Comparison of ENCODE assay signal across 19 cellular contexts in the genomic region with DNA sequence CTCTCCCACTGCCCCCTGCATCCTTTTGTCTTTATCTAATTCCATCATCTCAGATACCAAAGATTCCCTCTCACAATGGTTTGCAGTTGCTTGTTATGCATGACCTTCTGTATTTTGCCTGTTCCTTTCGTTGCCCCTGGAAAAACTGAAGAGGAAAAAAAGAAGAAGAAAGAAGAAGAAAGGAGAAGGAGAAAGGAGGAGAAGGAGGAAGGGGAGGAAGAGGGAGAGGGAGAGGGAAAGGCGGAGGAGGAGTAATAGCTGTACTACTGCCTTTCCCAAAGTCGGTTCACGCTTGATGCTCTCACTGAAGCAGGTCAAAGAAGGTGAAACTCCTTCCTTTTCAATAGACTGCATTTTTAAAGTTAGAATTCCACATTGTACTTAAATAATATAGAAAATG.
"Had no signal": no experiment of that assay in that cellular context is flagged by ENCODE, and none has a peak within 500 bp of the region (broad histone marks: within the 10 kb centered on the region; RNA-seq: fewer than 3 reads in every experiment).

No MANE protein-coding gene starts in this region.

- H3K27ac ChIP-seq: coronary artery, esophagus squamous epithelium, gastrocnemius medialis, tibial artery had no signal

- H3K9me3 ChIP-seq: esophagus squamous epithelium, gastrocnemius medialis, tibial artery had no signal

- H3K36me3 ChIP-seq: esophagus squamous epithelium, gastrocnemius medialis, tibial artery had no signal

- DNase-seq: activated B cell treated with CpG ODN at 0.5 μM for 24 hours; activated CD4-positive, alpha-beta memory T cell treated with anti-CD3 and anti-CD28 coated beads for 36 hours; activated CD4-positive, alpha-beta T cell treated with anti-CD3 and anti-CD28 coated beads for 4 hours; activated naive CD4-positive, alpha-beta T cell treated with anti-CD3 and anti-CD28 coated beads, Interleukin-2, amount 10 ng/mL, durations not matched to agents 7 days and 5 days; activated T-cell treated with anti-CD3 and anti-CD28 coated beads, Interleukin-2, amount 50 U/mL, for 48 hours; amygdala; esophagus squamous epithelium; gastrocnemius medialis; head of caudate nucleus; hypothalamus; left ventricle myocardium superior; mammary epithelial cell; midbrain; natural killer cell; stimulated activated CD4-positive, alpha-beta T cell treated with anti-CD3 and anti-CD28 coated beads, Interleukin-4, amount 100 ng/mL, for 4 hours; stimulated activated naive CD8-positive, alpha-beta T cell treated with anti-CD3 and anti-CD28 coated beads, Interleukin-15, amount 100 ng/mL, for 72 hours; tibial artery had no signal

- H3K4me3 ChIP-seq: coronary artery, esophagus squamous epithelium, gastrocnemius medialis, tibial artery had no signal

- H3K27me3 ChIP-seq: esophagus squamous epithelium, gastrocnemius medialis, tibial artery had no signal

- H3K4me1 Mint-ChIP-seq: activated naive CD4-positive, alpha-beta T cell treated with anti-CD3 and anti-CD28 coated beads, Interleukin-2, amount 10 ng/mL, durations not matched to agents 7 days and 5 days; stimulated activated naive CD8-positive, alpha-beta T cell treated with anti-CD3 and anti-CD28 coated beads, Interleukin-15, amount 100 ng/mL, for 72 hours had no signal

- ATAC-seq: gastrocnemius medialis; left ventricle myocardium superior; natural killer cell; stimulated activated naive CD8-positive, alpha-beta T cell treated with anti-CD3 and anti-CD28 coated beads, Interleukin-15, amount 100 ng/mL, for 72 hours had no signal

- H3K36me3 Mint-ChIP-seq: activated CD4-positive, alpha-beta memory T cell treated with anti-CD3 and anti-CD28 coated beads for 36 hours; activated naive CD4-positive, alpha-beta T cell treated with anti-CD3 and anti-CD28 coated beads, Interleukin-2, amount 10 ng/mL, durations not matched to agents 7 days and 5 days; natural killer cell had no signal

- H3K27me3 Mint-ChIP-seq: activated CD4-positive, alpha-beta memory T cell treated with anti-CD3 and anti-CD28 coated beads for 36 hours had no signal

- H3K9me3 Mint-ChIP-seq: activated B cell treated with CpG ODN at 0.5 μM for 24 hours; activated CD4-positive, alpha-beta memory T cell treated with anti-CD3 and anti-CD28 coated beads for 36 hours; activated naive CD4-positive, alpha-beta T cell treated with anti-CD3 and anti-CD28 coated beads, Interleukin-2, amount 10 ng/mL, durations not matched to agents 7 days and 5 days; natural killer cell; stimulated activated naive CD8-positive, alpha-beta T cell treated with anti-CD3 and anti-CD28 coated beads, Interleukin-15, amount 100 ng/mL, for 72 hours had no signal

- H3K27ac Mint-ChIP-seq: activated B cell treated with CpG ODN at 0.5 μM for 24 hours; activated CD4-positive, alpha-beta memory T cell treated with anti-CD3 and anti-CD28 coated beads for 36 hours; activated naive CD4-positive, alpha-beta T cell treated with anti-CD3 and anti-CD28 coated beads, Interleukin-2, amount 10 ng/mL, durations not matched to agents 7 days and 5 days; natural killer cell; progenitor cell of endocrine pancreas; stimulated activated naive CD8-positive, alpha-beta T cell treated with anti-CD3 and anti-CD28 coated beads, Interleukin-15, amount 100 ng/mL, for 72 hours had no signal

- H3K4me3 Mint-ChIP-seq: activated CD4-positive, alpha-beta memory T cell treated with anti-CD3 and anti-CD28 coated beads for 36 hours; activated naive CD4-positive, alpha-beta T cell treated with anti-CD3 and anti-CD28 coated beads, Interleukin-2, amount 10 ng/mL, durations not matched to agents 7 days and 5 days; natural killer cell; stimulated activated naive CD8-positive, alpha-beta T cell treated with anti-CD3 and anti-CD28 coated beads, Interleukin-15, amount 100 ng/mL, for 72 hours had no signal

- H3K4me1 ChIP-seq: esophagus squamous epithelium, gastrocnemius medialis, tibial artery had no signal
